In genomic region chr1:50105430-50105829, GRCh38 we compare ENCODE assay signal across 1 cellular context.
TF ChIP-seq lines count a peak whose summit lies in the region.

No MANE protein-coding gene starts in this region.

TF ChIP-seq in GM23338, 12 proteins besides CTCF, POLR2A, EP300 and RAD21 (continued from another document):
- TF ChIP-seq, protein P1, sequence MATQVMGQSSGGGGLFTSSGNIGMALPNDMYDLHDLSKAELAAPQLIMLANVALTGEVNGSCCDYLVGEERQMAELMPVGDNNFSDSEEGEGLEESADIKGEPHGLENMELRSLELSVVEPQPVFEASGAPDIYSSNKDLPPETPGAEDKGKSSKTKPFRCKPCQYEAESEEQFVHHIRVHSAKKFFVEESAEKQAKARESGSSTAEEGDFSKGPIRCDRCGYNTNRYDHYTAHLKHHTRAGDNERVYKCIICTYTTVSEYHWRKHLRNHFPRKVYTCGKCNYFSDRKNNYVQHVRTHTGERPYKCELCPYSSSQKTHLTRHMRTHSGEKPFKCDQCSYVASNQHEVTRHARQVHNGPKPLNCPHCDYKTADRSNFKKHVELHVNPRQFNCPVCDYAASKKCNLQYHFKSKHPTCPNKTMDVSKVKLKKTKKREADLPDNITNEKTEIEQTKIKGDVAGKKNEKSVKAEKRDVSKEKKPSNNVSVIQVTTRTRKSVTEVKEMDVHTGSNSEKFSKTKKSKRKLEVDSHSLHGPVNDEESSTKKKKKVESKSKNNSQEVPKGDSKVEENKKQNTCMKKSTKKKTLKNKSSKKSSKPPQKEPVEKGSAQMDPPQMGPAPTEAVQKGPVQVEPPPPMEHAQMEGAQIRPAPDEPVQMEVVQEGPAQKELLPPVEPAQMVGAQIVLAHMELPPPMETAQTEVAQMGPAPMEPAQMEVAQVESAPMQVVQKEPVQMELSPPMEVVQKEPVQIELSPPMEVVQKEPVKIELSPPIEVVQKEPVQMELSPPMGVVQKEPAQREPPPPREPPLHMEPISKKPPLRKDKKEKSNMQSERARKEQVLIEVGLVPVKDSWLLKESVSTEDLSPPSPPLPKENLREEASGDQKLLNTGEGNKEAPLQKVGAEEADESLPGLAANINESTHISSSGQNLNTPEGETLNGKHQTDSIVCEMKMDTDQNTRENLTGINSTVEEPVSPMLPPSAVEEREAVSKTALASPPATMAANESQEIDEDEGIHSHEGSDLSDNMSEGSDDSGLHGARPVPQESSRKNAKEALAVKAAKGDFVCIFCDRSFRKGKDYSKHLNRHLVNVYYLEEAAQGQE (IDR thresholded peaks at IDR 0.05; ENCODE audit: unreplicated experiment): no peak
- no peak for TF ChIP-seq JUNB (IDR thresholded peaks at IDR 0.05; ENCODE audit: unreplicated experiment)
- TF ChIP-seq EZH2phosphoT487 (IDR thresholded peaks at IDR 0.05; ENCODE audit: unreplicated experiment): no peak
- no peak for TF ChIP-seq CREB1 (CRISPR knock-in tag; IDR thresholded peaks at IDR 0.05; ENCODE audit: low read depth)
- no peak for TF ChIP-seq NANOG (IDR thresholded peaks at IDR 0.05; ENCODE audit: borderline replicate concordance)
- no peak for TF ChIP-seq STAT1 (IDR thresholded peaks at IDR 0.05; ENCODE audit: unreplicated experiment)
- no peak for TF ChIP-seq ZNF331 (CRISPR knock-in tag; IDR thresholded peaks at IDR 0.05; ENCODE audit: low read depth)
TF ChIP-seq in GM23338: peak in this region for 0.
